ENCODE assay signal across 21 cellular contexts in the genomic region with DNA sequence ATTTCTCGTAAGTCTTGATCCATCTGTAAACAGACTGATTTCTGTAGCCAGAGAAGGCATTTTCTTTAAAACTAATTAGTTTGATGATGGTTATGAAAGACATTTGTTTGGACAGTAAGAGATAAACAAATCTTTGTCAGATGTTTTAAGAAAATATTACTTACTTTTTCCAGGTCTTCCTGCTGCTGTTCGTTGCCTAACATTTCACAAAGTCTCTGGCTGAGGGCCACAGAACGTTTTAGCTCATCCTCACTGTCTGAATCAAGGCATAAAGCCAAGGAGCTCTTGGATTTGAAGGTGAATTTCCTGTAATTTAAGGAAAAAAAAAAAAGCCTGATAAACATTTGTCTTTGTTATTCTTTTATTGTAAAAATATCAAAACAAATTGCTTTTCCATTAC. TPM values are rescaled to one million over a fixed set of nuclear protein-coding genes. Genes with fewer than 3 reads are reported as not detected.
DNase-seq lines count a peak whose midpoint lies in the region; ATAC-seq, FAIRE-seq and TF ChIP-seq lines count a peak whose summit lies in the region.
"Had no signal": no experiment of that assay in that cellular context is flagged by ENCODE, and none has a peak within 500 bp of the region (broad histone marks: within the 10 kb centered on the region; RNA-seq: fewer than 3 reads in every experiment).

No MANE protein-coding gene starts in this region.

- H3K4me1 ChIP-seq in adrenal gland (replicated peaks in 1 of 2) (peaks cover 0 to 17% of the 10 kb centered on the region in 2 donors), hepatocyte (ENCODE audit: insufficient read depth) (peaks cover 6% of the 10 kb centered on the region), stomach (peaks cover 0 to 19% (median 3%) of the 10 kb centered on the region in 4 donors)

- H2AFZ ChIP-seq in hepatocyte: no peak overlapping the region

- H3K4me3 ChIP-seq in adrenal gland (peak overlapping the region in 1 of 4 donors; percentile 36), hepatocyte (no peak overlapping the region), stomach (no peak overlapping the region), MG63 (no peak overlapping the region)

- ATAC-seq in HG03565 (IDR thresholded peaks at IDR 0.05; ENCODE audit: unreplicated experiment): no peak
- ATAC-seq: activated CD4-positive, alpha-beta T cell treated with anti-CD3 and anti-CD28 coated beads for 36 hours; left colon had no signal

- no peak for TF ChIP-seq CTCF in adrenal gland (IDR thresholded peaks at IDR 0.05)
- TF ChIP-seq CTCF in hepatocyte (IDR thresholded peaks at IDR 0.05; ENCODE audit: poor library complexity): no peak
- TF ChIP-seq CTCF in stomach (IDR thresholded peaks at IDR 0.05): no peak

- DNase-seq in EH (ENCODE audit: low read depth): peak; percentile 31
- DNase-seq in adrenal gland: peak; percentile 59 to 87 (median 82)
- peak; percentile 56 for DNase-seq in hepatocyte (ENCODE audit: low spot score)
- DNase-seq in stomach: no peak
- no peak for DNase-seq in urothelium cell line (ENCODE audit: low spot score)
- DNase-seq in NCI-H128 (lab: John Stamatoyannopoulos, UW; ENCODE audit: unreplicated experiment): no peak
- no peak for DNase-seq in MG63
- DNase-seq: activated CD4-positive, alpha-beta T cell treated with anti-CD3 and anti-CD28 coated beads for 36 hours; EL; H7; NCI-H2081; NCI-H510A; substantia nigra had no signal

- no peaks in the 10 kb centered on the region for H4K20me1 ChIP-seq in hepatocyte (ENCODE audit: insufficient read depth, poor library complexity, severe bottlenecking)

- TF ChIP-seq EP300 in stomach (IDR thresholded peaks at IDR 0.05): no peak

- H3K9me3 ChIP-seq in adrenal gland (replicated peaks in 1 of 3): no peaks in the 10 kb centered on the region
- H3K9me3 ChIP-seq in hepatocyte (ENCODE audit: low read depth): no peaks in the 10 kb centered on the region
- no peaks in the 10 kb centered on the region for H3K9me3 ChIP-seq in stomach
- H3K9me3 ChIP-seq in MG63: no peaks in the 10 kb centered on the region

- H3K4me2 ChIP-seq in hepatocyte: peak overlapping the region; percentile 53

- H3K27ac ChIP-seq in adrenal gland: peak overlapping the region in 4 of 5 donors; percentile 34 to 78 (median 69)
- peak overlapping the region; percentile 72 for H3K27ac ChIP-seq in hepatocyte
- peak overlapping the region in 3 of 5 donors; percentile 59 to 71 (median 62) for H3K27ac ChIP-seq in stomach
- H3K27ac ChIP-seq: HL-60 had no signal

- H3K79me2 ChIP-seq in hepatocyte: no peaks in the 10 kb centered on the region

- TF ChIP-seq POLR2A in adrenal gland (IDR thresholded peaks at IDR 0.05) (no peak), stomach (IDR thresholded peaks at IDR 0.05) (no peak)

- H3K36me3 ChIP-seq in adrenal gland (replicated peaks in 1 of 2): peaks cover 0 to 16% of the 10 kb centered on the region in 2 donors
- no peaks in the 10 kb centered on the region for H3K36me3 ChIP-seq in hepatocyte (replicated peaks; ENCODE audit: insufficient read depth, low read depth)
- H3K36me3 ChIP-seq in stomach: peaks cover 19 to 79% (median 71%) of the 10 kb centered on the region in 4 donors
- peaks cover 44% of the 10 kb centered on the region for H3K36me3 ChIP-seq in MG63

- intact Hi-C loops in adrenal gland (cut with DNase I): no loop called here
- intact Hi-C loops in stomach (cut with DNase I; ENCODE audit: low total_unique reads): no loop called here

- WGBS in adrenal gland, 4 donors: 23 to 37% (median 28%) methylated on average over 3 of the region's 3 CpGs
- WGBS in hepatocyte (ENCODE audit: low lambda C conversion rate, missing lambda C conversion rate): 57% methylated on average over 3 of the region's 3 CpGs
- 43 to 74% (median 50%) methylated on average over 3 of the region's 3 CpGs for WGBS in stomach, 5 donors

- no peaks in the 10 kb centered on the region for H3K9me2 ChIP-seq in hepatocyte (replicated peaks; ENCODE audit: insufficient read depth)

- H3K27me3 ChIP-seq in adrenal gland (no peaks in the 10 kb centered on the region), hepatocyte (no peaks in the 10 kb centered on the region), stomach (no peaks in the 10 kb centered on the region), MG63 (no peaks in the 10 kb centered on the region)

- no peak for FAIRE-seq in urothelium cell line (lab: Jason Lieb, UNC)
- FAIRE-seq: bronchial epithelial cell, endothelial cell of umbilical vein had no signal

RNA-seq across cellular contexts. Expression of a gene that starts 57.8 kb away (rescaled TPM):
- total RNA-seq in adrenal gland (under 1 TPM in 2 of 8 donors, not detected in 6; 0.47 to 0.53 TPM), hepatocyte (218 and 261 TPM in 2 replicates), stomach (100 to 1,000 TPM in 1 of 5 donors, 10 to 100 TPM in 2, under 1 TPM in 1, not detected in 1; 0.43 to 120 (median 12.7) TPM)
- polyA plus RNA-seq in adrenal gland (under 1 TPM; 0.09 to 0.40 (median 0.10) TPM), hepatocyte (151 and 160 TPM in 2 replicates), stomach (1 to 10 TPM in 2 of 3 donors, under 1 TPM in 1; 0.38 to 1.8 (median 1.1) TPM)
- not detected in 2 replicates for total RNA-seq in MG63 (2014; rRNA removed; shearing (Covaris generic); ENCODE audit: low replicate concordance)
- total RNA-seq: activated CD4-positive, alpha-beta T cell treated with anti-CD3 and anti-CD28 coated beads for 36 hours; bronchial epithelial cell; endothelial cell of umbilical vein; glomerular endothelial cell; neural crest cell had no signal
- polyA plus RNA-seq: AG04450, endothelial cell of umbilical vein had no signal

Comparison
In these comparisons a context has a peak if more than half of its experiments do, and no peak if none do; other contexts are left out.
1. DNase-seq: peak in EH (single experiment), adrenal gland (7 of 7) and hepatocyte (single experiment); none in stomach (single experiment), urothelium cell line (single experiment), NCI-H128 (single experiment) and MG63 (single experiment).
2. Peak in every context shown above with its lines, with median percentiles within 50 percentile points of each other: H3K27ac ChIP-seq.